In the genomic region with DNA sequence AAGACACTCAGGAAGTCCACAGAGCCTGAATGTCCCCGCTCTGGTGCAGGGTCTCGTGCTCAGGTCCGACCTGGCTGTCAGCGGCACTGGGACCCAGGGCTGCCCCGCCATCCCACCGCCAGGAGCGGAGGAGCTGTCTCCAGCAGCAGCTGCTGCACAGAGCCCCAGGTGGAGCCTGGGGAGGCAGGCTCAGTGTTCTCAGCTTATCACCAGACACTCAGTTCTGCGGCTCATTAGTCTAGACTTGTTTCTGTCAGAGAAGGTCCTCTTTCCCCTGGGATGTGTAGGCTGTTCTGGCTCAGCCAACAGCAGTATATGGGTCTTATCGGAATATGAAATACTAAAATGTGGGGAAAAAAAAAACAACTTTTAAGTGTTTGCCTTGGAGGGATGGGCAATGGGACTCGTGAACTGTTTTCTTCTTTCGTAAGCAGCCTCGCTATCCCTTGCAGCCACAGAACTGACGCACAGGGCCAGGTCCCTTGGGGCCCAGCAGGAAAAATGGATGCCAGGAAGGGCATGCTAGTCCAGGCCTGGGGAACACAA, we compare ENCODE assay signal across 12 cellular contexts.
A peak's percentile ranks its signal among the peaks of the same experiment; 100 is the strongest.
DNase-seq lines count a peak whose midpoint lies in the region; ATAC-seq and TF ChIP-seq lines count a peak whose summit lies in the region.
"Had no signal": no experiment of that assay in that cellular context is flagged by ENCODE, and none has a peak within 500 bp of the region (broad histone marks: within the 10 kb centered on the region; RNA-seq: fewer than 3 reads in every experiment).

No MANE protein-coding gene starts in this region.

- H3K27me3 ChIP-seq in SJCRH30 (no peaks in the 10 kb centered on the region), sigmoid colon (no peaks in the 10 kb centered on the region)

- ATAC-seq in GM19023 (IDR thresholded peaks at IDR 0.05; ENCODE audit: unreplicated experiment), result no peak
- no peak for ATAC-seq in stimulated activated naive CD8-positive, alpha-beta T cell treated with anti-CD3 and anti-CD28 coated beads, Interleukin-15, Interleukin-2, amounts not matched to agents 100 U/mL and 50 U/mL, for 24 hours
- ATAC-seq: stimulated activated naive CD8-positive, alpha-beta T cell treated with anti-CD3 and anti-CD28 coated beads, Interleukin-15, amount 100 ng/mL, for 72 hours had no signal

- H3K36me3 ChIP-seq in SJCRH30 (no peaks in the 10 kb centered on the region), sigmoid colon (no peaks in the 10 kb centered on the region)

- intact Hi-C loops in sigmoid colon (cut with DNase I), result no loop called here

- H3K4me3 ChIP-seq in SJCRH30, result peak overlapping the region; percentile 18; the same call in 1 of the 2 replicates
- no peak overlapping the region for H3K4me3 ChIP-seq in fibroblast of the aortic adventitia (ENCODE audit: low read depth, low read length)
- no peak overlapping the region for H3K4me3 ChIP-seq in sigmoid colon

- WGBS in sigmoid colon, 2 donors, result 87 to 91% methylated on average over 13 of the region's 13 CpGs

- TF ChIP-seq POLR2A in sigmoid colon (IDR thresholded peaks at IDR 0.05), result no peak

- DNase-seq in DMS 273 (lab: John Stamatoyannopoulos, UW; ENCODE audit: unreplicated experiment) (peak; percentile 79), SJCRH30 (peak; percentile 66 to 78), fibroblast of the aortic adventitia (ENCODE audit: low read depth) (peak; percentile 91), sigmoid colon (peak; percentile 66), mucosa of gallbladder (ENCODE audit: low spot score) (no peak), NCI-H510A treated with DMSO at 0.1 percent for 48 hours (lab: John Stamatoyannopoulos, UW) (no peak)
- no peak for DNase-seq in stimulated activated naive CD8-positive, alpha-beta T cell treated with anti-CD3 and anti-CD28 coated beads, Interleukin-15, Interleukin-2, amounts not matched to agents 100 U/mL and 50 U/mL, for 24 hours
- DNase-seq: CD8-positive, alpha-beta memory T cell; stimulated activated naive CD8-positive, alpha-beta T cell treated with anti-CD3 and anti-CD28 coated beads, Interleukin-15, amount 100 ng/mL, for 72 hours had no signal

- H3K4me1 ChIP-seq in SJCRH30 (peaks cover 27% of the 10 kb centered on the region), sigmoid colon (peaks cover 0 to 10% (median 7%) of the 10 kb centered on the region in 4 donors)

- TF ChIP-seq CTCF in fibroblast of the aortic adventitia (IDR thresholded peaks at IDR 0.05; ENCODE audit: insufficient read depth, low read length) (no peak), sigmoid colon (IDR thresholded peaks at IDR 0.05) (no peak)

- H3K27ac ChIP-seq in SJCRH30 (peak overlapping the region; percentile 22; the same call in 1 of the 2 replicates), sigmoid colon (peak overlapping the region in 2 of 4 donors; percentile 40 to 44)
- H3K27ac ChIP-seq: epithelial cell of prostate, VCaP had no signal

- no peaks in the 10 kb centered on the region for H3K9me3 ChIP-seq in SJCRH30 (replicated peaks)
- H3K9me3 ChIP-seq in sigmoid colon, result no peaks in the 10 kb centered on the region

- TF ChIP-seq EP300 in sigmoid colon (IDR thresholded peaks at IDR 0.05), result peak in 2 of 4 donors; percentile 2 to 45

Comparison
In these comparisons a context has a peak if more than half of its experiments do, and no peak if none do; other contexts are left out.
1. DNase-seq: peak in DMS 273 (single experiment), SJCRH30 (2 of 2), fibroblast of the aortic adventitia (single experiment) and sigmoid colon (single experiment); none in stimulated activated naive CD8-positive, alpha-beta T cell treated with anti-CD3 and anti-CD28 coated beads, Interleukin-15, Interleukin-2, amounts not matched to agents 100 U/mL and 50 U/mL, for 24 hours (single experiment), mucosa of gallbladder (single experiment) and NCI-H510A treated with DMSO at 0.1 percent for 48 hours (single experiment).